ENCODE assay signal across 1 cellular context in genomic region chr9:126500600-126501382, GRCh38.
TF ChIP-seq lines count a peak whose summit lies in the region.

No MANE protein-coding gene starts in this region.

TF ChIP-seq in WTC11, 78 proteins besides CTCF, POLR2A, EP300 and RAD21 (continued from another document):
- no peak for TF ChIP-seq AR (CRISPR knock-in tag; IDR thresholded peaks at IDR 0.05)
- TF ChIP-seq ZNF263 (CRISPR knock-in tag; IDR thresholded peaks at IDR 0.05; ENCODE audit: low read depth) = no peak
- 0 out of 2 replicates have a peak, but pooled peaks have one; percentile 80 for TF ChIP-seq STAT6 (CRISPR knock-in tag; conservative IDR thresholded peaks at IDR 0.05; ENCODE audit: low read depth)
- TF ChIP-seq EMX1 (CRISPR knock-in tag; IDR thresholded peaks at IDR 0.05) = no peak
- TF ChIP-seq ZNF232 (CRISPR knock-in tag; IDR thresholded peaks at IDR 0.05) = no peak
- TF ChIP-seq ZNF423 (CRISPR knock-in tag; IDR thresholded peaks at IDR 0.05) = no peak
- TF ChIP-seq CDX4 (CRISPR knock-in tag; IDR thresholded peaks at IDR 0.05; ENCODE audit: borderline replicate concordance) = no peak
- no peak for TF ChIP-seq IRF2 (CRISPR knock-in tag; IDR thresholded peaks at IDR 0.05; ENCODE audit: borderline replicate concordance, low read depth)
- no peak for TF ChIP-seq MLX (CRISPR knock-in tag; IDR thresholded peaks at IDR 0.05)
TF ChIP-seq in WTC11: peak in this region for 10.
